1 cellular context compared by ENCODE assay signal in genomic region chr9:107504585-107505455, GRCh38.
TF ChIP-seq lines count a peak whose summit lies in the region.

No MANE protein-coding gene starts in this region.

TF ChIP-seq in HepG2, 621 proteins besides CTCF, POLR2A, EP300 and RAD21 (continued from another document and continues in another):
- TF ChIP-seq, protein P1, sequence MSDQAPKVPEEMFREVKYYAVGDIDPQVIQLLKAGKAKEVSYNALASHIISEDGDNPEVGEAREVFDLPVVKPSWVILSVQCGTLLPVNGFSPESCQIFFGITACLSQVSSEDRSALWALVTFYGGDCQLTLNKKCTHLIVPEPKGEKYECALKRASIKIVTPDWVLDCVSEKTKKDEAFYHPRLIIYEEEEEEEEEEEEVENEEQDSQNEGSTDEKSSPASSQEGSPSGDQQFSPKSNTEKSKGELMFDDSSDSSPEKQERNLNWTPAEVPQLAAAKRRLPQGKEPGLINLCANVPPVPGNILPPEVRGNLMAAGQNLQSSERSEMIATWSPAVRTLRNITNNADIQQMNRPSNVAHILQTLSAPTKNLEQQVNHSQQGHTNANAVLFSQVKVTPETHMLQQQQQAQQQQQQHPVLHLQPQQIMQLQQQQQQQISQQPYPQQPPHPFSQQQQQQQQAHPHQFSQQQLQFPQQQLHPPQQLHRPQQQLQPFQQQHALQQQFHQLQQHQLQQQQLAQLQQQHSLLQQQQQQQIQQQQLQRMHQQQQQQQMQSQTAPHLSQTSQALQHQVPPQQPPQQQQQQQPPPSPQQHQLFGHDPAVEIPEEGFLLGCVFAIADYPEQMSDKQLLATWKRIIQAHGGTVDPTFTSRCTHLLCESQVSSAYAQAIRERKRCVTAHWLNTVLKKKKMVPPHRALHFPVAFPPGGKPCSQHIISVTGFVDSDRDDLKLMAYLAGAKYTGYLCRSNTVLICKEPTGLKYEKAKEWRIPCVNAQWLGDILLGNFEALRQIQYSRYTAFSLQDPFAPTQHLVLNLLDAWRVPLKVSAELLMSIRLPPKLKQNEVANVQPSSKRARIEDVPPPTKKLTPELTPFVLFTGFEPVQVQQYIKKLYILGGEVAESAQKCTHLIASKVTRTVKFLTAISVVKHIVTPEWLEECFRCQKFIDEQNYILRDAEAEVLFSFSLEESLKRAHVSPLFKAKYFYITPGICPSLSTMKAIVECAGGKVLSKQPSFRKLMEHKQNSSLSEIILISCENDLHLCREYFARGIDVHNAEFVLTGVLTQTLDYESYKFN (CRISPR knock-in tag; conservative IDR thresholded peaks at IDR 0.05) = peak; percentile 46
- TF ChIP-seq DPF2 (CRISPR knock-in tag; IDR thresholded peaks at IDR 0.05; ENCODE audit: borderline replicate concordance, low read depth) = peak; percentile 61; the same call in 1 of the 2 replicates
- TF ChIP-seq ZNF335 (CRISPR knock-in tag; IDR thresholded peaks at IDR 0.05) = 0 out of 2 replicates have a peak, but pooled peaks have one; percentile 38
- no peak for TF ChIP-seq ZNF230 (CRISPR knock-in tag; IDR thresholded peaks at IDR 0.05)
- peak; percentile 38; the same call in 1 of the 2 replicates for TF ChIP-seq FOXK1 (CRISPR knock-in tag; IDR thresholded peaks at IDR 0.05; ENCODE audit: borderline replicate concordance, low read depth)
- no peak for TF ChIP-seq SIN3B (IDR thresholded peaks at IDR 0.05; ENCODE audit: low read length)
- TF ChIP-seq HMG20A (CRISPR knock-in tag; IDR thresholded peaks at IDR 0.05; ENCODE audit: borderline replicate concordance) = peak; percentile 77; the same call in 1 of the 2 replicates
- no peak for TF ChIP-seq MTA1 (CRISPR knock-in tag; IDR thresholded peaks at IDR 0.05; ENCODE audit: borderline replicate concordance)
- 0 out of 2 replicates have a peak, but pooled peaks have one; percentile 1 for TF ChIP-seq MAFF (IDR thresholded peaks at IDR 0.05; ENCODE audit: low read depth, low read length)
- no peak for TF ChIP-seq SP1 (IDR thresholded peaks at IDR 0.05)
- TF ChIP-seq SP1 (CRISPR knock-in tag; IDR thresholded peaks at IDR 0.05) = no peak
- no peak for TF ChIP-seq NFIB (CRISPR knock-in tag; IDR thresholded peaks at IDR 0.05; ENCODE audit: borderline replicate concordance)
- no peak for TF ChIP-seq SRSF4 (IDR thresholded peaks at IDR 0.05; ENCODE audit: low read depth, low read length, poor library complexity, severe bottlenecking)
- TF ChIP-seq SALL1 (CRISPR knock-in tag; IDR thresholded peaks at IDR 0.05) = peak; percentile 40; the same call in 1 of the 2 replicates
- TF ChIP-seq SKI (IDR thresholded peaks at IDR 0.05; ENCODE audit: partially characterized antibody) = peak; percentile 11
- no peak for TF ChIP-seq ZNF101 (CRISPR knock-in tag; IDR thresholded peaks at IDR 0.05; ENCODE audit: borderline replicate concordance, low read depth)
- TF ChIP-seq, protein P2, sequence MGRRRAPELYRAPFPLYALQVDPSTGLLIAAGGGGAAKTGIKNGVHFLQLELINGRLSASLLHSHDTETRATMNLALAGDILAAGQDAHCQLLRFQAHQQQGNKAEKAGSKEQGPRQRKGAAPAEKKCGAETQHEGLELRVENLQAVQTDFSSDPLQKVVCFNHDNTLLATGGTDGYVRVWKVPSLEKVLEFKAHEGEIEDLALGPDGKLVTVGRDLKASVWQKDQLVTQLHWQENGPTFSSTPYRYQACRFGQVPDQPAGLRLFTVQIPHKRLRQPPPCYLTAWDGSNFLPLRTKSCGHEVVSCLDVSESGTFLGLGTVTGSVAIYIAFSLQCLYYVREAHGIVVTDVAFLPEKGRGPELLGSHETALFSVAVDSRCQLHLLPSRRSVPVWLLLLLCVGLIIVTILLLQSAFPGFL (CRISPR knock-in tag; IDR thresholded peaks at IDR 0.05) = no peak
- peak; percentile 62; the same call in 1 of the 2 replicates for TF ChIP-seq CEBPB (IDR thresholded peaks at IDR 0.05; ENCODE audit: borderline replicate concordance, low read depth, low read length)
- TF ChIP-seq TCF7 (IDR thresholded peaks at IDR 0.05; ENCODE audit: low read depth) = peak; percentile 39; the same call in 1 of the 2 replicates
- no peak for TF ChIP-seq HOXA5 (CRISPR knock-in tag; IDR thresholded peaks at IDR 0.05)
- TF ChIP-seq ZNF629 (CRISPR knock-in tag; conservative IDR thresholded peaks at IDR 0.05) = no peak
- TF ChIP-seq NFIC (IDR thresholded peaks at IDR 0.05; ENCODE audit: low read length) = peak; percentile 31; the same call in 1 of the 2 replicates
- TF ChIP-seq DRAP1 (CRISPR knock-in tag; IDR thresholded peaks at IDR 0.05) = peak; percentile 29; the same call in 1 of the 2 replicates
- TF ChIP-seq ELF1 (CRISPR knock-in tag; IDR thresholded peaks at IDR 0.05) = no peak
- TF ChIP-seq JUN (CRISPR knock-in tag; IDR thresholded peaks at IDR 0.05) = peak; percentile 80
- 0 out of 2 replicates have a peak, but pooled peaks have one; percentile 39 for TF ChIP-seq THAP11 (CRISPR knock-in tag; IDR thresholded peaks at IDR 0.05)
- TF ChIP-seq ZFAT (CRISPR knock-in tag; conservative IDR thresholded peaks at IDR 0.05) = no peak
- TF ChIP-seq SOX6 (IDR thresholded peaks at IDR 0.05) = no peak
- peak; percentile 82 for TF ChIP-seq SOX6 (CRISPR knock-in tag; IDR thresholded peaks at IDR 0.05)
- TF ChIP-seq, protein P3, sequence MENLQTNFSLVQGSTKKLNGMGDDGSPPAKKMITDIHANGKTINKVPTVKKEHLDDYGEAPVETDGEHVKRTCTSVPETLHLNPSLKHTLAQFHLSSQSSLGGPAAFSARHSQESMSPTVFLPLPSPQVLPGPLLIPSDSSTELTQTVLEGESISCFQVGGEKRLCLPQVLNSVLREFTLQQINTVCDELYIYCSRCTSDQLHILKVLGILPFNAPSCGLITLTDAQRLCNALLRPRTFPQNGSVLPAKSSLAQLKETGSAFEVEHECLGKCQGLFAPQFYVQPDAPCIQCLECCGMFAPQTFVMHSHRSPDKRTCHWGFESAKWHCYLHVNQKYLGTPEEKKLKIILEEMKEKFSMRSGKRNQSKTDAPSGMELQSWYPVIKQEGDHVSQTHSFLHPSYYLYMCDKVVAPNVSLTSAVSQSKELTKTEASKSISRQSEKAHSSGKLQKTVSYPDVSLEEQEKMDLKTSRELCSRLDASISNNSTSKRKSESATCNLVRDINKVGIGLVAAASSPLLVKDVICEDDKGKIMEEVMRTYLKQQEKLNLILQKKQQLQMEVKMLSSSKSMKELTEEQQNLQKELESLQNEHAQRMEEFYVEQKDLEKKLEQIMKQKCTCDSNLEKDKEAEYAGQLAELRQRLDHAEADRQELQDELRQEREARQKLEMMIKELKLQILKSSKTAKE (CRISPR knock-in tag; IDR thresholded peaks at IDR 0.05; ENCODE audit: borderline replicate concordance) = 0 out of 2 replicates have a peak, but pooled peaks have one; percentile 45
- peak in 1 of 2 experiments; percentile 84; a peak in 3 of 4 replicates for TF ChIP-seq REST (IDR thresholded peaks at IDR 0.05; ENCODE audit: borderline replicate concordance in 1 of 2, low read depth in 1 of 2, low read length in 2 of 2)
- no peak for TF ChIP-seq ZBTB8A (CRISPR knock-in tag; IDR thresholded peaks at IDR 0.05; ENCODE audit: borderline replicate concordance, low read depth)
- TF ChIP-seq CBX2 (IDR thresholded peaks at IDR 0.05; ENCODE audit: low read depth, low read length) = no peak
- TF ChIP-seq CBX2 (CRISPR knock-in tag; IDR thresholded peaks at IDR 0.05; ENCODE audit: low read depth) = no peak
- TF ChIP-seq ZNF317 (CRISPR knock-in tag; IDR thresholded peaks at IDR 0.05) = no peak
- TF ChIP-seq, protein P4, sequence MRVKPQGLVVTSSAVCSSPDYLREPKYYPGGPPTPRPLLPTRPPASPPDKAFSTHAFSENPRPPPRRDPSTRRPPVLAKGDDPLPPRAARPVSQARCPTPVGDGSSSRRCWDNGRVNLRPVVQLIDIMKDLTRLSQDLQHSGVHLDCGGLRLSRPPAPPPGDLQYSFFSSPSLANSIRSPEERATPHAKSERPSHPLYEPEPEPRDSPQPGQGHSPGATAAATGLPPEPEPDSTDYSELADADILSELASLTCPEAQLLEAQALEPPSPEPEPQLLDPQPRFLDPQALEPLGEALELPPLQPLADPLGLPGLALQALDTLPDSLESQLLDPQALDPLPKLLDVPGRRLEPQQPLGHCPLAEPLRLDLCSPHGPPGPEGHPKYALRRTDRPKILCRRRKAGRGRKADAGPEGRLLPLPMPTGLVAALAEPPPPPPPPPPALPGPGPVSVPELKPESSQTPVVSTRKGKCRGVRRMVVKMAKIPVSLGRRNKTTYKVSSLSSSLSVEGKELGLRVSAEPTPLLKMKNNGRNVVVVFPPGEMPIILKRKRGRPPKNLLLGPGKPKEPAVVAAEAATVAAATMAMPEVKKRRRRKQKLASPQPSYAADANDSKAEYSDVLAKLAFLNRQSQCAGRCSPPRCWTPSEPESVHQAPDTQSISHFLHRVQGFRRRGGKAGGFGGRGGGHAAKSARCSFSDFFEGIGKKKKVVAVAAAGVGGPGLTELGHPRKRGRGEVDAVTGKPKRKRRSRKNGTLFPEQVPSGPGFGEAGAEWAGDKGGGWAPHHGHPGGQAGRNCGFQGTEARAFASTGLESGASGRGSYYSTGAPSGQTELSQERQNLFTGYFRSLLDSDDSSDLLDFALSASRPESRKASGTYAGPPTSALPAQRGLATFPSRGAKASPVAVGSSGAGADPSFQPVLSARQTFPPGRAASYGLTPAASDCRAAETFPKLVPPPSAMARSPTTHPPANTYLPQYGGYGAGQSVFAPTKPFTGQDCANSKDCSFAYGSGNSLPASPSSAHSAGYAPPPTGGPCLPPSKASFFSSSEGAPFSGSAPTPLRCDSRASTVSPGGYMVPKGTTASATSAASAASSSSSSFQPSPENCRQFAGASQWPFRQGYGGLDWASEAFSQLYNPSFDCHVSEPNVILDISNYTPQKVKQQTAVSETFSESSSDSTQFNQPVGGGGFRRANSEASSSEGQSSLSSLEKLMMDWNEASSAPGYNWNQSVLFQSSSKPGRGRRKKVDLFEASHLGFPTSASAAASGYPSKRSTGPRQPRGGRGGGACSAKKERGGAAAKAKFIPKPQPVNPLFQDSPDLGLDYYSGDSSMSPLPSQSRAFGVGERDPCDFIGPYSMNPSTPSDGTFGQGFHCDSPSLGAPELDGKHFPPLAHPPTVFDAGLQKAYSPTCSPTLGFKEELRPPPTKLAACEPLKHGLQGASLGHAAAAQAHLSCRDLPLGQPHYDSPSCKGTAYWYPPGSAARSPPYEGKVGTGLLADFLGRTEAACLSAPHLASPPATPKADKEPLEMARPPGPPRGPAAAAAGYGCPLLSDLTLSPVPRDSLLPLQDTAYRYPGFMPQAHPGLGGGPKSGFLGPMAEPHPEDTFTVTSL (CRISPR knock-in tag; IDR thresholded peaks at IDR 0.05; ENCODE audit: borderline replicate concordance) = peak; percentile 92; the same call in 1 of the 2 replicates
- TF ChIP-seq, protein P5, sequence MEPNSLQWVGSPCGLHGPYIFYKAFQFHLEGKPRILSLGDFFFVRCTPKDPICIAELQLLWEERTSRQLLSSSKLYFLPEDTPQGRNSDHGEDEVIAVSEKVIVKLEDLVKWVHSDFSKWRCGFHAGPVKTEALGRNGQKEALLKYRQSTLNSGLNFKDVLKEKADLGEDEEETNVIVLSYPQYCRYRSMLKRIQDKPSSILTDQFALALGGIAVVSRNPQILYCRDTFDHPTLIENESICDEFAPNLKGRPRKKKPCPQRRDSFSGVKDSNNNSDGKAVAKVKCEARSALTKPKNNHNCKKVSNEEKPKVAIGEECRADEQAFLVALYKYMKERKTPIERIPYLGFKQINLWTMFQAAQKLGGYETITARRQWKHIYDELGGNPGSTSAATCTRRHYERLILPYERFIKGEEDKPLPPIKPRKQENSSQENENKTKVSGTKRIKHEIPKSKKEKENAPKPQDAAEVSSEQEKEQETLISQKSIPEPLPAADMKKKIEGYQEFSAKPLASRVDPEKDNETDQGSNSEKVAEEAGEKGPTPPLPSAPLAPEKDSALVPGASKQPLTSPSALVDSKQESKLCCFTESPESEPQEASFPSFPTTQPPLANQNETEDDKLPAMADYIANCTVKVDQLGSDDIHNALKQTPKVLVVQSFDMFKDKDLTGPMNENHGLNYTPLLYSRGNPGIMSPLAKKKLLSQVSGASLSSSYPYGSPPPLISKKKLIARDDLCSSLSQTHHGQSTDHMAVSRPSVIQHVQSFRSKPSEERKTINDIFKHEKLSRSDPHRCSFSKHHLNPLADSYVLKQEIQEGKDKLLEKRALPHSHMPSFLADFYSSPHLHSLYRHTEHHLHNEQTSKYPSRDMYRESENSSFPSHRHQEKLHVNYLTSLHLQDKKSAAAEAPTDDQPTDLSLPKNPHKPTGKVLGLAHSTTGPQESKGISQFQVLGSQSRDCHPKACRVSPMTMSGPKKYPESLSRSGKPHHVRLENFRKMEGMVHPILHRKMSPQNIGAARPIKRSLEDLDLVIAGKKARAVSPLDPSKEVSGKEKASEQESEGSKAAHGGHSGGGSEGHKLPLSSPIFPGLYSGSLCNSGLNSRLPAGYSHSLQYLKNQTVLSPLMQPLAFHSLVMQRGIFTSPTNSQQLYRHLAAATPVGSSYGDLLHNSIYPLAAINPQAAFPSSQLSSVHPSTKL (CRISPR knock-in tag; IDR thresholded peaks at IDR 0.05) = peak; percentile 84
- peak; percentile 81 for TF ChIP-seq ZBTB21 (CRISPR knock-in tag; IDR thresholded peaks at IDR 0.05)
- no peak for TF ChIP-seq ZNF362 (CRISPR knock-in tag; IDR thresholded peaks at IDR 0.05; ENCODE audit: borderline replicate concordance)
